ENCODE assay signal across 4 cellular contexts in genomic region chr2:133173224-133173623, GRCh38.
A peak's percentile ranks its signal among the peaks of the same experiment; 100 is the strongest.
TF ChIP-seq lines count a peak whose summit lies in the region.

No MANE protein-coding gene starts in this region.

TF ChIP-seq in A549, 52 proteins besides CTCF, POLR2A, EP300 and RAD21:
- TF ChIP-seq CHD4 (IDR thresholded peaks at IDR 0.05; ENCODE audit: borderline replicate concordance) = no peak
- no peak for TF ChIP-seq RNF2 (IDR thresholded peaks at IDR 0.05; ENCODE audit: borderline replicate concordance, low read depth)
- no peak for TF ChIP-seq MAFK (IDR thresholded peaks at IDR 0.05; ENCODE audit: partially characterized antibody)
- TF ChIP-seq ZC3H11A (IDR thresholded peaks at IDR 0.05) = no peak
- no peak for TF ChIP-seq FOSB (CRISPR knock-in tag; IDR thresholded peaks at IDR 0.05)
- TF ChIP-seq CBX2 (IDR thresholded peaks at IDR 0.05; ENCODE audit: borderline replicate concordance, low read depth) = no peak
- TF ChIP-seq BHLHE40 (IDR thresholded peaks at IDR 0.05; ENCODE audit: low read depth, low read length) = no peak

TF ChIP-seq in IMR-90, 13 proteins besides CTCF, POLR2A, EP300 and RAD21:
- TF ChIP-seq FOS (IDR thresholded peaks at IDR 0.05; ENCODE audit: low read depth, low read length) = no peak
- TF ChIP-seq BHLHE40 (IDR thresholded peaks at IDR 0.05; ENCODE audit: low read depth, low read length) = no peak
- TF ChIP-seq CEBPB (IDR thresholded peaks at IDR 0.05; ENCODE audit: low read depth, low read length) = no peak
- no peak for TF ChIP-seq ELK1 (IDR thresholded peaks at IDR 0.05; ENCODE audit: borderline replicate concordance, low read depth, low read length)
- no peak for TF ChIP-seq MAFK (IDR thresholded peaks at IDR 0.05; ENCODE audit: low read depth, low read length)
- TF ChIP-seq SMC3 (IDR thresholded peaks at IDR 0.05; ENCODE audit: low read depth, low read length) = no peak
- TF ChIP-seq MAZ (IDR thresholded peaks at IDR 0.05; ENCODE audit: borderline replicate concordance, low read depth, low read length) = no peak
- TF ChIP-seq NFE2L2 (IDR thresholded peaks at IDR 0.05; ENCODE audit: low read depth, low read length) = no peak
- no peak for TF ChIP-seq RFX5 (IDR thresholded peaks at IDR 0.05; ENCODE audit: low read depth, low read length)
- TF ChIP-seq CHD1 (IDR thresholded peaks at IDR 0.05; ENCODE audit: low read depth, low read length) = no peak
- no peak for TF ChIP-seq MXI1 (IDR thresholded peaks at IDR 0.05; ENCODE audit: borderline replicate concordance, low read depth, low read length)
- TF ChIP-seq USF2 (IDR thresholded peaks at IDR 0.05; ENCODE audit: low read depth, low read length) = no peak

TF ChIP-seq in endothelial cell of umbilical vein, 7 proteins besides CTCF, POLR2A, EP300 and RAD21:
- TF ChIP-seq GATA2 (IDR thresholded peaks at IDR 0.05; ENCODE audit: insufficient read depth, insufficient read length, low read depth, low read length) (no peak), JUN (IDR thresholded peaks at IDR 0.05; ENCODE audit: borderline replicate concordance, insufficient read depth, insufficient read length, low read depth) (no peak), FOS (IDR thresholded peaks at IDR 0.05; ENCODE audit: borderline replicate concordance, insufficient read depth, low read length) (no peak), POLR2AphosphoS5 (IDR thresholded peaks at IDR 0.05; ENCODE audit: insufficient read depth, low read depth, low read length) (no peak), EZH2 (IDR thresholded peaks at IDR 0.05; ENCODE audit: borderline replicate concordance, low read depth, low read length, severe bottlenecking) (no peak)
- TF ChIP-seq, protein P1, sequence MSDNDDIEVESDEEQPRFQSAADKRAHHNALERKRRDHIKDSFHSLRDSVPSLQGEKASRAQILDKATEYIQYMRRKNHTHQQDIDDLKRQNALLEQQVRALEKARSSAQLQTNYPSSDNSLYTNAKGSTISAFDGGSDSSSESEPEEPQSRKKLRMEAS (IDR thresholded peaks at IDR 0.05; ENCODE audit: insufficient read depth, insufficient read length) = no peak

TF ChIP-seq in neural cell, 6 proteins besides CTCF, POLR2A, EP300 and RAD21:
- TF ChIP-seq REST (IDR thresholded peaks at IDR 0.05; ENCODE audit: borderline replicate concordance) (no peak), EZH2 (IDR thresholded peaks at IDR 0.05; ENCODE audit: borderline replicate concordance, insufficient read depth, low read length, poor library complexity, severe bottlenecking) (no peak), POLR2AphosphoS5 (IDR thresholded peaks at IDR 0.05) (no peak), SMC3 (conservative IDR thresholded peaks at IDR 0.05; ENCODE audit: poor library complexity) (peak; percentile 36), TAF1 (IDR thresholded peaks at IDR 0.05; ENCODE audit: low read depth) (no peak), MXI1 (conservative IDR thresholded peaks at IDR 0.05; ENCODE audit: poor library complexity, severe bottlenecking) (no peak)
TF ChIP-seq in neural cell: peak in this region for 1.
